1 cellular context compared by ENCODE assay signal in genomic region chr15:39459538-39459937, GRCh38.
TF ChIP-seq lines count a peak whose summit lies in the region.

No MANE protein-coding gene starts in this region.

TF ChIP-seq in HepG2, 621 proteins besides CTCF, POLR2A, EP300 and RAD21 (continued from another document):
- no peak for TF ChIP-seq RERE (CRISPR knock-in tag; IDR thresholded peaks at IDR 0.05; ENCODE audit: low read depth)
- no peak for TF ChIP-seq MATR3 (CRISPR knock-in tag; IDR thresholded peaks at IDR 0.05)
